In the genomic region with DNA sequence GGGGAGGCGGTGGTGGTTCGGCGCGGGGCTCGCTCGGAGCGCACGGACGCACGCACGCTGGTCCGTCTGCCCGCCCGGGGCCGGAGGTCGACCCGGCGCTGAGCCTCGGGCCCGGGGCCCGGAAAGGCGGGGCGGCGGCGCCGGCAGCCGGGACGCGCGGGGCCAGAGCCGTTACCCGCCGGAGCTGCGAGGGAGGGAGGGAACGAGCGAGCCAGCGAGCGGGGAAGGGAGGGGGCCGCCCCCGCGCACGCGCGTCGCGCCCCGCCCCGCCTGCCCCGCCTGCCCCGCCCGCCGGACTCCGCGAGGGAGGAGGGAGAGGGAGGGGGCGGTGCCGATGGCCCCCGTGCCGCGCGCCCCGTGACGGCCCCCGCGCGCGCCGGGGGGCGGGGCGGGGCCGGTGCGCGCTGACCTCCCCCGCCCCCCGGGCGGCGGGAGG, we compare ENCODE assay signal across 8 cellular contexts. TPM values are rescaled to one million over a fixed set of nuclear protein-coding genes. Genes with fewer than 3 reads are reported as not detected.
A peak's percentile ranks its signal among the peaks of the same experiment; 100 is the strongest.
DNase-seq lines count a peak whose midpoint lies in the region; ATAC-seq, FAIRE-seq and TF ChIP-seq lines count a peak whose summit lies in the region.

No MANE protein-coding gene starts in this region.

- H3K4me3 ChIP-seq in HepG2 (replicated peaks in 1 of 3; ENCODE audit: insufficient read depth in 1 of 3, low read depth in 2 of 3, low read length in 3 of 3), result peak overlapping the region in 2 of 3 experiments; percentile 70 to 82; a peak in 3 of 6 replicates

- no peak for TF ChIP-seq CTCF in VCaP (conservative IDR thresholded peaks at IDR 0.05)
- no peak for TF ChIP-seq CTCF in HepG2 (CRISPR knock-in tag; IDR thresholded peaks at IDR 0.05)

- no peak overlapping the region for H3K4me2 ChIP-seq in HepG2 (ENCODE audit: low read depth, low read length)

- POLR2A ChIA-PET in HepG2 (lab: Yijun Ruan, JAX), result interaction anchor here (0.5 to 1.7 kb wide), 2 partner anchors 18 to 41 kb away, joined by 3 to 9 read pairs; a partner anchor contains a TSS

- H3K36me3 ChIP-seq in HepG2 (replicated peaks in 1 of 2; ENCODE audit: control insufficient read depth in 1 of 2, insufficient read depth in 2 of 2, low read length in 2 of 2), result peaks cover 15 to 24% of the 10 kb centered on the region in 2 experiments; a peak in 4 of 5 replicates

- peak overlapping the region; percentile 82 for H3K27ac ChIP-seq in VCaP
- H3K27ac ChIP-seq in cingulate gyrus (ENCODE audit: low read depth, low read length), result peak overlapping the region; percentile 60
- H3K27ac ChIP-seq in HepG2 (ENCODE audit: extremely low read length, insufficient read depth, low read length), result peak overlapping the region; percentile 60

- no peak for FAIRE-seq in HepG2 (lab: Jason Lieb, UNC)

- TF ChIP-seq POLR2A in HepG2 (IDR thresholded peaks at IDR 0.05; ENCODE audit: insufficient read depth in 1 of 2, low read depth in 2 of 2, low read length in 2 of 2), result no peak

- intact Hi-C loops in HepG2 (cut with micrococcal nuclease; ENCODE audit: unreplicated experiment), result no loop called here

- no TSS peak for BruUV-seq in HepG2 (replicated peaks; lab: Mats Ljungman, UMichigan)

- CTCF ChIA-PET in HepG2 (lab: Yijun Ruan, JAX; ENCODE audit: low intra/inter-chr PET ratio, low total read pairs), result no interaction called here

- in situ Hi-C loops in HepG2 (cut with HindIII; ENCODE audit: extremely low pct_ligation_motif_present, low pct_unique_long_range_greater_than_20kb), result no loop called here

- ATAC-seq in HG02588 (IDR thresholded peaks at IDR 0.05; ENCODE audit: unreplicated experiment), result peak; percentile 32
- no peak for ATAC-seq in HepG2

- 0 out of 2 replicates have a peak, but pooled peaks have one; percentile 15 for TF ChIP-seq RAD21 in HepG2 (CRISPR knock-in tag; IDR thresholded peaks at IDR 0.05)

- peak overlapping the region; percentile 72 for H3K9ac ChIP-seq in HepG2 (ENCODE audit: insufficient read depth, low read depth, low read length)

- TF ChIP-seq EP300 in HepG2 (IDR thresholded peaks at IDR 0.05; ENCODE audit: low read depth in 2 of 2, low read length in 2 of 2) (no peak), HepG2 (CRISPR knock-in tag; IDR thresholded peaks at IDR 0.05; ENCODE audit: borderline replicate concordance) (no peak)

- H4K20me1 ChIP-seq in HepG2 (ENCODE audit: insufficient read depth, low read length), result peaks cover 11% of the 10 kb centered on the region; the same call in 1 of the 2 replicates

- H3K27me3 ChIP-seq in HepG2 (ENCODE audit: control insufficient read depth in 1 of 2, insufficient read depth in 2 of 2, low read length in 2 of 2), result no peaks in the 10 kb centered on the region; a peak in 1 of 5 replicates

- H3K79me2 ChIP-seq in HepG2 (ENCODE audit: insufficient read depth, low read length), result peaks cover 29% of the 10 kb centered on the region

- WGBS in HepG2 (ENCODE audit: low lambda C conversion rate), result no CpG with 5 or more reads among the region's 76 CpGs

- H3K4me1 ChIP-seq in HepG2 (ENCODE audit: insufficient read depth, low read length), result peaks cover 48% of the 10 kb centered on the region

- DNase-seq in activated T-cell treated with anti-CD3 and anti-CD28 coated beads for 1 hour (ENCODE audit: low read depth), result peak; percentile 77
- no peak for DNase-seq in activated T-cell treated with anti-CD3 and anti-CD28 coated beads, Interleukin-2, amount 50 U/mL, for 1 hour
- DNase-seq in NCI-H1105 treated with DMSO at 0.1 percent for 48 hours (lab: John Stamatoyannopoulos, UW), result peak; percentile 59
- no peak for DNase-seq in HepG2 (ENCODE audit: low spot score)
- peak; percentile 42 to 85 (median 77) for DNase-seq in stimulated activated CD4-positive, alpha-beta T cell treated with anti-CD3 and anti-CD28 coated beads, TNF-alpha, amount 100 ng/mL, for 24 hours (ENCODE audit: low read depth in 3 of 3)

- no peaks in the 10 kb centered on the region for H3K9me3 ChIP-seq in HepG2 (ENCODE audit: low read length)

- H2AFZ ChIP-seq in HepG2 (ENCODE audit: low read length), result no peak overlapping the region

RNA-seq across cellular contexts. Expression of a gene that starts 15.0 kb away (rescaled TPM):
- total RNA-seq in HepG2 (2016; rRNA removed; fragmentation: Illumina TruSeq; extraction: Trizol), result 5.4 and 8.0 TPM in 2 replicates
- 1.5 and 1.8 TPM in 2 replicates for total RNA-seq in HepG2 (2016; cell fraction: cytosol; rRNA removed; fragmentation: Illumina TruSeq; extraction: Trizol; ENCODE audit: low read depth)
- 5.2 and 7.8 TPM in 2 replicates for total RNA-seq in HepG2 (2016; cell fraction: insoluble cytoplasmic fraction; rRNA removed; fragmentation: Illumina TruSeq; extraction: Trizol)
- 4.6 and 4.9 TPM in 2 replicates for total RNA-seq in HepG2 (2016; cell fraction: membrane; rRNA removed; fragmentation: Illumina TruSeq; extraction: Trizol)
- 10.4 and 12.3 TPM in 2 replicates for total RNA-seq in HepG2 (2016; cell fraction: nucleus; rRNA removed; fragmentation: Illumina TruSeq; extraction: Trizol)
- 5.9 and 8.3 TPM in 2 replicates for polyA plus RNA-seq in HepG2 (2011; rRNA removed)
- 3.3 and 5.6 TPM in 2 replicates for polyA plus RNA-seq in HepG2 (2011; cell fraction: cytosol; rRNA removed)
- polyA plus RNA-seq in HepG2 (2011; cell fraction: nucleus; rRNA removed), result 60.6 and 75.8 TPM in 2 replicates
- polyA plus RNA-seq in HepG2 (2012), result 17.6 and 25.1 TPM in 2 replicates
- 1.7 and 1.9 TPM in 2 replicates for polyA plus RNA-seq in HepG2 (2016; cell fraction: cytosol; fragmentation: Illumina TruSeq; extraction: Trizol; ENCODE audit: low read depth)
- 10.1 and 16.9 TPM in 2 replicates for polyA plus RNA-seq in HepG2 (2016; cell fraction: insoluble cytoplasmic fraction; fragmentation: Illumina TruSeq; extraction: Trizol; ENCODE audit: low read depth)
- 5.7 and 6.0 TPM in 2 replicates for polyA plus RNA-seq in HepG2 (2016; cell fraction: membrane; fragmentation: Illumina TruSeq; extraction: Trizol; ENCODE audit: low read depth)
- polyA plus RNA-seq in HepG2 (2016; cell fraction: nucleus; fragmentation: Illumina TruSeq; extraction: Trizol; ENCODE audit: insufficient read depth, low read depth), result 61.0 and 65.4 TPM in 2 replicates
- polyA minus RNA-seq in HepG2 (2011; rRNA and poly(A)+ RNA removed; ENCODE audit: low replicate concordance), result 3.6 and 7.9 TPM in 2 replicates
- 9.1 and 10.8 TPM in 2 replicates for polyA minus RNA-seq in HepG2 (2011; cell fraction: cytosol; rRNA and poly(A)+ RNA removed)
- 14.7 and 15.5 TPM in 2 replicates for polyA minus RNA-seq in HepG2 (2011; cell fraction: nucleus; rRNA and poly(A)+ RNA removed)

RNA-seq across cellular contexts. Expression of a gene that starts 17.8 kb away (rescaled TPM):
- total RNA-seq in HepG2 (2016; rRNA removed; fragmentation: Illumina TruSeq; extraction: Trizol), result 0.33 and 0.38 TPM in 2 replicates
- total RNA-seq in HepG2 (2016; cell fraction: cytosol; rRNA removed; fragmentation: Illumina TruSeq; extraction: Trizol; ENCODE audit: low read depth), result not detected in 2 replicates
- total RNA-seq in HepG2 (2016; cell fraction: insoluble cytoplasmic fraction; rRNA removed; fragmentation: Illumina TruSeq; extraction: Trizol), result 0.28 and 0.43 TPM in 2 replicates
- 0.14 and 0.43 TPM in 2 replicates for total RNA-seq in HepG2 (2016; cell fraction: membrane; rRNA removed; fragmentation: Illumina TruSeq; extraction: Trizol)
- 0.50 TPM in 1 of 2 replicates, not detected in the other for total RNA-seq in HepG2 (2016; cell fraction: nucleus; rRNA removed; fragmentation: Illumina TruSeq; extraction: Trizol)
- polyA plus RNA-seq in HepG2 (2011; rRNA removed), result 0.21 and 0.26 TPM in 2 replicates
- polyA plus RNA-seq in HepG2 (2011; cell fraction: cytosol; rRNA removed), result 0.23 and 0.34 TPM in 2 replicates
- polyA plus RNA-seq in HepG2 (2011; cell fraction: nucleus; rRNA removed), result 0.43 and 0.80 TPM in 2 replicates
- polyA plus RNA-seq in HepG2 (2012), result 0.51 TPM in 1 of 2 replicates, not detected in the other
- polyA plus RNA-seq in HepG2 (2016; cell fraction: cytosol; fragmentation: Illumina TruSeq; extraction: Trizol; ENCODE audit: low read depth), result 0.21 and 0.22 TPM in 2 replicates
- 0.69 and 0.88 TPM in 2 replicates for polyA plus RNA-seq in HepG2 (2016; cell fraction: insoluble cytoplasmic fraction; fragmentation: Illumina TruSeq; extraction: Trizol; ENCODE audit: low read depth)
- 0.19 and 0.38 TPM in 2 replicates for polyA plus RNA-seq in HepG2 (2016; cell fraction: membrane; fragmentation: Illumina TruSeq; extraction: Trizol; ENCODE audit: low read depth)
- polyA plus RNA-seq in HepG2 (2016; cell fraction: nucleus; fragmentation: Illumina TruSeq; extraction: Trizol; ENCODE audit: insufficient read depth, low read depth), result 0.57 and 1.5 TPM in 2 replicates
- 0.94 and 1.4 TPM in 2 replicates for polyA minus RNA-seq in HepG2 (2011; rRNA and poly(A)+ RNA removed; ENCODE audit: low replicate concordance)
- 0.88 TPM in 1 of 2 replicates, not detected in the other for polyA minus RNA-seq in HepG2 (2011; cell fraction: cytosol; rRNA and poly(A)+ RNA removed)
- polyA minus RNA-seq in HepG2 (2011; cell fraction: nucleus; rRNA and poly(A)+ RNA removed), result 0.25 TPM in 1 of 2 replicates, not detected in the other

RNA-seq across cellular contexts. Expression of a gene that starts 18.3 kb away (rescaled TPM):
- 58.0 and 58.6 TPM in 2 replicates for total RNA-seq in HepG2 (2016; rRNA removed; fragmentation: Illumina TruSeq; extraction: Trizol)
- total RNA-seq in HepG2 (2016; cell fraction: cytosol; rRNA removed; fragmentation: Illumina TruSeq; extraction: Trizol; ENCODE audit: low read depth), result 50.5 and 73.0 TPM in 2 replicates
- 61.4 and 62.4 TPM in 2 replicates for total RNA-seq in HepG2 (2016; cell fraction: insoluble cytoplasmic fraction; rRNA removed; fragmentation: Illumina TruSeq; extraction: Trizol)
- total RNA-seq in HepG2 (2016; cell fraction: membrane; rRNA removed; fragmentation: Illumina TruSeq; extraction: Trizol), result 53.6 and 73.9 TPM in 2 replicates
- 23.8 and 27.3 TPM in 2 replicates for total RNA-seq in HepG2 (2016; cell fraction: nucleus; rRNA removed; fragmentation: Illumina TruSeq; extraction: Trizol)
- 27.4 and 31.2 TPM in 2 replicates for polyA plus RNA-seq in HepG2 (2011; rRNA removed)
- polyA plus RNA-seq in HepG2 (2011; cell fraction: cytosol; rRNA removed), result 38.9 and 49.7 TPM in 2 replicates
- polyA plus RNA-seq in HepG2 (2011; cell fraction: nucleus; rRNA removed), result 31.1 and 32.3 TPM in 2 replicates
- 21.3 and 29.1 TPM in 2 replicates for polyA plus RNA-seq in HepG2 (2012)
- 59.5 and 77.2 TPM in 2 replicates for polyA plus RNA-seq in HepG2 (2016; cell fraction: cytosol; fragmentation: Illumina TruSeq; extraction: Trizol; ENCODE audit: low read depth)
- 57.4 and 72.9 TPM in 2 replicates for polyA plus RNA-seq in HepG2 (2016; cell fraction: insoluble cytoplasmic fraction; fragmentation: Illumina TruSeq; extraction: Trizol; ENCODE audit: low read depth)
- polyA plus RNA-seq in HepG2 (2016; cell fraction: membrane; fragmentation: Illumina TruSeq; extraction: Trizol; ENCODE audit: low read depth), result 53.3 and 66.7 TPM in 2 replicates
- polyA plus RNA-seq in HepG2 (2016; cell fraction: nucleus; fragmentation: Illumina TruSeq; extraction: Trizol; ENCODE audit: insufficient read depth, low read depth), result 41.3 and 41.9 TPM in 2 replicates
- polyA minus RNA-seq in HepG2 (2011; rRNA and poly(A)+ RNA removed; ENCODE audit: low replicate concordance), result 27.9 and 60.4 TPM in 2 replicates
- 16.4 and 20.1 TPM in 2 replicates for polyA minus RNA-seq in HepG2 (2011; cell fraction: cytosol; rRNA and poly(A)+ RNA removed)
- 7.9 and 8.8 TPM in 2 replicates for polyA minus RNA-seq in HepG2 (2011; cell fraction: nucleus; rRNA and poly(A)+ RNA removed)

RNA-seq across cellular contexts. Expression of a gene that starts 29.0 kb away (rescaled TPM):
- total RNA-seq in HepG2 (2016; rRNA removed; fragmentation: Illumina TruSeq; extraction: Trizol), result 0.07 TPM in 1 of 2 replicates, not detected in the other
- not detected in 2 replicates for total RNA-seq in HepG2 (2016; cell fraction: cytosol; rRNA removed; fragmentation: Illumina TruSeq; extraction: Trizol; ENCODE audit: low read depth)
- 0.13 and 0.15 TPM in 2 replicates for total RNA-seq in HepG2 (2016; cell fraction: insoluble cytoplasmic fraction; rRNA removed; fragmentation: Illumina TruSeq; extraction: Trizol)
- total RNA-seq in HepG2 (2016; cell fraction: membrane; rRNA removed; fragmentation: Illumina TruSeq; extraction: Trizol), result not detected in 2 replicates
- 0.88 and 1.9 TPM in 2 replicates for total RNA-seq in HepG2 (2016; cell fraction: nucleus; rRNA removed; fragmentation: Illumina TruSeq; extraction: Trizol)
- polyA plus RNA-seq in HepG2 (2011; rRNA removed), result 5.1 and 5.5 TPM in 2 replicates
- 2.0 and 2.3 TPM in 2 replicates for polyA plus RNA-seq in HepG2 (2011; cell fraction: cytosol; rRNA removed)
- 39.2 and 50.9 TPM in 2 replicates for polyA plus RNA-seq in HepG2 (2011; cell fraction: nucleus; rRNA removed)
- 2.9 and 6.2 TPM in 2 replicates for polyA plus RNA-seq in HepG2 (2012)
- polyA plus RNA-seq in HepG2 (2016; cell fraction: cytosol; fragmentation: Illumina TruSeq; extraction: Trizol; ENCODE audit: low read depth), result 0.26 TPM in 1 of 2 replicates, not detected in the other
- 0.57 and 0.73 TPM in 2 replicates for polyA plus RNA-seq in HepG2 (2016; cell fraction: insoluble cytoplasmic fraction; fragmentation: Illumina TruSeq; extraction: Trizol; ENCODE audit: low read depth)
- 0.17 and 0.27 TPM in 2 replicates for polyA plus RNA-seq in HepG2 (2016; cell fraction: membrane; fragmentation: Illumina TruSeq; extraction: Trizol; ENCODE audit: low read depth)
- 1.7 and 2.8 TPM in 2 replicates for polyA plus RNA-seq in HepG2 (2016; cell fraction: nucleus; fragmentation: Illumina TruSeq; extraction: Trizol; ENCODE audit: insufficient read depth, low read depth)
- polyA minus RNA-seq in HepG2 (2011; rRNA and poly(A)+ RNA removed; ENCODE audit: low replicate concordance), result 0.44 and 14.7 TPM in 2 replicates
- polyA minus RNA-seq in HepG2 (2011; cell fraction: cytosol; rRNA and poly(A)+ RNA removed), result 1.3 and 4.2 TPM in 2 replicates
- 16.7 and 20.3 TPM in 2 replicates for polyA minus RNA-seq in HepG2 (2011; cell fraction: nucleus; rRNA and poly(A)+ RNA removed)

RNA-seq across cellular contexts. Expression of a gene that starts 29.2 kb away (rescaled TPM):
- 43.2 and 67.1 TPM in 2 replicates for total RNA-seq in HepG2 (2016; rRNA removed; fragmentation: Illumina TruSeq; extraction: Trizol)
- total RNA-seq in HepG2 (2016; cell fraction: cytosol; rRNA removed; fragmentation: Illumina TruSeq; extraction: Trizol; ENCODE audit: low read depth), result 54.9 and 66.8 TPM in 2 replicates
- total RNA-seq in HepG2 (2016; cell fraction: insoluble cytoplasmic fraction; rRNA removed; fragmentation: Illumina TruSeq; extraction: Trizol), result 35.3 and 68.2 TPM in 2 replicates
- 104 and 115 TPM in 2 replicates for total RNA-seq in HepG2 (2016; cell fraction: membrane; rRNA removed; fragmentation: Illumina TruSeq; extraction: Trizol)
- total RNA-seq in HepG2 (2016; cell fraction: nucleus; rRNA removed; fragmentation: Illumina TruSeq; extraction: Trizol), result 31.2 and 38.3 TPM in 2 replicates
- 62.5 and 69.9 TPM in 2 replicates for polyA plus RNA-seq in HepG2 (2011; rRNA removed)
- polyA plus RNA-seq in HepG2 (2011; cell fraction: cytosol; rRNA removed), result 36.9 and 45.9 TPM in 2 replicates
- 109 and 170 TPM in 2 replicates for polyA plus RNA-seq in HepG2 (2011; cell fraction: nucleus; rRNA removed)
- polyA plus RNA-seq in HepG2 (2012), result 38.4 and 44.3 TPM in 2 replicates
- polyA plus RNA-seq in HepG2 (2016; cell fraction: cytosol; fragmentation: Illumina TruSeq; extraction: Trizol; ENCODE audit: low read depth), result 30.4 TPM in 2 replicates
- 56.4 and 79.4 TPM in 2 replicates for polyA plus RNA-seq in HepG2 (2016; cell fraction: insoluble cytoplasmic fraction; fragmentation: Illumina TruSeq; extraction: Trizol; ENCODE audit: low read depth)
- 55.2 and 69.1 TPM in 2 replicates for polyA plus RNA-seq in HepG2 (2016; cell fraction: membrane; fragmentation: Illumina TruSeq; extraction: Trizol; ENCODE audit: low read depth)
- 77.4 and 89.7 TPM in 2 replicates for polyA plus RNA-seq in HepG2 (2016; cell fraction: nucleus; fragmentation: Illumina TruSeq; extraction: Trizol; ENCODE audit: insufficient read depth, low read depth)
- polyA minus RNA-seq in HepG2 (2011; rRNA and poly(A)+ RNA removed; ENCODE audit: low replicate concordance), result 39.2 and 85.5 TPM in 2 replicates
- 38.3 and 50.2 TPM in 2 replicates for polyA minus RNA-seq in HepG2 (2011; cell fraction: cytosol; rRNA and poly(A)+ RNA removed)
- 40.9 and 56.5 TPM in 2 replicates for polyA minus RNA-seq in HepG2 (2011; cell fraction: nucleus; rRNA and poly(A)+ RNA removed)

Comparison
In these comparisons a context has a peak if more than half of its experiments do, and no peak if none do; other contexts are left out.
1. DNase-seq: peak in activated T-cell treated with anti-CD3 and anti-CD28 coated beads for 1 hour (single experiment), NCI-H1105 treated with DMSO at 0.1 percent for 48 hours (single experiment) and stimulated activated CD4-positive, alpha-beta T cell treated with anti-CD3 and anti-CD28 coated beads, TNF-alpha, amount 100 ng/mL, for 24 hours (3 of 3); none in activated T-cell treated with anti-CD3 and anti-CD28 coated beads, Interleukin-2, amount 50 U/mL, for 1 hour (single experiment) and HepG2 (single experiment).
2. Peak in every context shown above with its lines, with median percentiles within 50 percentile points of each other: H3K27ac ChIP-seq.